In genomic region chr9:95264954-95265615, GRCh38 we compare ENCODE assay signal across 10 cellular contexts. TPM values are rescaled to one million over a fixed set of nuclear protein-coding genes. Genes with fewer than 3 reads are reported as not detected.
DNase-seq lines count a peak whose midpoint lies in the region; ATAC-seq, FAIRE-seq and TF ChIP-seq lines count a peak whose summit lies in the region.
"Had no signal": no experiment of that assay in that cellular context is flagged by ENCODE, and none has a peak within 500 bp of the region (broad histone marks: within the 10 kb centered on the region; RNA-seq: fewer than 3 reads in every experiment).

No MANE protein-coding gene starts in this region.

- no peak overlapping the region for H3K56ac ChIP-seq in mesendoderm (ENCODE audit: low read length)

- no CpG with 5 or more reads among the region's 5 CpGs for WGBS in mesendoderm (ENCODE audit: extremely low coverage, insufficient coverage, low lambda C conversion rate)

- H3K4me2 ChIP-seq in mesendoderm (ENCODE audit: low read length), result no peak overlapping the region

- FAIRE-seq in bronchial epithelial cell (lab: Jason Lieb, UNC), result no peak

- no peaks in the 10 kb centered on the region for H3K27me3 ChIP-seq in CD4-positive, alpha-beta T cell (ENCODE audit: control insufficient read depth, insufficient read depth, low read length)
- no peaks in the 10 kb centered on the region for H3K27me3 ChIP-seq in bronchial epithelial cell (ENCODE audit: control insufficient read depth, insufficient read depth, low read length)
- H3K27me3 ChIP-seq in mesendoderm (ENCODE audit: insufficient read depth, low read length, poor library complexity), result no peaks in the 10 kb centered on the region

- no peak overlapping the region for H3K4me3 ChIP-seq in LNCaP clone FGC (ENCODE audit: low read depth, low read length)
- no peak overlapping the region for H3K4me3 ChIP-seq in bronchial epithelial cell (ENCODE audit: low read depth, low read length)
- no peak overlapping the region for H3K4me3 ChIP-seq in mesendoderm (ENCODE audit: low read length)

- peaks cover 23% of the 10 kb centered on the region for H3K4me1 Mint-ChIP-seq in CD4-positive, alpha-beta T cell (ENCODE audit: low read depth)
- peaks cover 15 to 45% of the 10 kb centered on the region in 2 donors for H3K4me1 Mint-ChIP-seq in stimulated activated naive B cell treated with anti-CD40 and anti-IgM and Interleukin-4, amounts not matched to agents 10 μg/mL and 1 μg/mL and 100 μg/mL, for 72 hours

- intact Hi-C loops in CD4-positive, alpha-beta T cell (cut with DNase I, micrococcal nuclease), result loop anchor here in 1 of 2 experiments (5.0 to 10.0 kb wide), 3 partner anchors 797 to 1050 kb away; no protein-coding TSS in a partner anchor
- intact Hi-C loops in sciatic nerve (cut with DNase I), result no loop called here

- H2BK120ac ChIP-seq in mesendoderm (ENCODE audit: low read depth, low read length), result no peak overlapping the region

- no peak overlapping the region for H2BK5ac ChIP-seq in mesendoderm (ENCODE audit: low read length)

- peaks cover 1% of the 10 kb centered on the region for H3K79me2 ChIP-seq in mesendoderm (ENCODE audit: control insufficient read depth, insufficient read depth, low read length)

- POLR2A ChIA-PET in CD4-positive, alpha-beta T cell (lab: Charles Lee), result no interaction called here

- H3K4ac ChIP-seq in mesendoderm (ENCODE audit: low read depth, low read length), result no peak overlapping the region

- no peak overlapping the region for H3K4me3 Mint-ChIP-seq in CD4-positive, alpha-beta T cell
- H3K4me3 Mint-ChIP-seq in stimulated activated naive B cell treated with anti-CD40 and anti-IgM and Interleukin-4, amounts not matched to agents 10 μg/mL and 1 μg/mL and 100 μg/mL, for 72 hours, result no peak overlapping the region

- H3K18ac ChIP-seq in mesendoderm (ENCODE audit: low read length), result no peak overlapping the region

- no peak for DNase-seq in CD4-positive, alpha-beta T cell
- no peak for DNase-seq in LNCaP clone FGC (ENCODE audit: low read depth)
- peak; percentile 34 for DNase-seq in bronchial epithelial cell (ENCODE audit: low read depth)
- peak; percentile 48 for DNase-seq in mesendoderm
- DNase-seq in DMS153 treated with DMSO at 0.1 percent for 48 hours (lab: John Stamatoyannopoulos, UW; ENCODE audit: unreplicated experiment), result no peak
- DNase-seq in sciatic nerve (ENCODE audit: low spot score), result no peak
- DNase-seq in stimulated activated naive B cell treated with anti-CD40 and anti-IgM and Interleukin-4, amounts not matched to agents 10 μg/mL and 1 μg/mL and 100 μg/mL, for 72 hours, result no peak
- DNase-seq: activated effector memory CD4-positive, alpha-beta T cell treated with anti-CD3 and anti-CD28 coated beads, Interleukin-2, amount 50 U/mL, for 16 hours; stimulated activated CD4-positive, alpha-beta T cell treated with anti-CD3 and anti-CD28 coated beads, Interleukin-4, amount 100 ng/mL, for 1 hour had no signal

- no peak for ATAC-seq in CD4-positive, alpha-beta T cell (ENCODE audit: poor library complexity)
- ATAC-seq in sciatic nerve (no peak), HG02981 (IDR thresholded peaks at IDR 0.05; ENCODE audit: unreplicated experiment) (no peak)
- no peak for ATAC-seq in stimulated activated naive B cell treated with anti-CD40 and anti-IgM and Interleukin-4, amounts not matched to agents 10 μg/mL and 1 μg/mL and 100 μg/mL, for 72 hours (replicated peaks)

- H3K9me3 ChIP-seq in CD4-positive, alpha-beta T cell (ENCODE audit: control insufficient read depth, low read length), result no peaks in the 10 kb centered on the region

- no peak overlapping the region for H4K8ac ChIP-seq in mesendoderm (ENCODE audit: low read depth, low read length)

- H3K27me3 Mint-ChIP-seq in CD4-positive, alpha-beta T cell, result no peaks in the 10 kb centered on the region
- H3K27me3 Mint-ChIP-seq in stimulated activated naive B cell treated with anti-CD40 and anti-IgM and Interleukin-4, amounts not matched to agents 10 μg/mL and 1 μg/mL and 100 μg/mL, for 72 hours, result peaks cover 0 to 7% of the 10 kb centered on the region in 2 donors

- peak; percentile 27 for TF ChIP-seq CTCF in CD4-positive, alpha-beta T cell (IDR thresholded peaks at IDR 0.05)
- TF ChIP-seq CTCF in LNCaP clone FGC (IDR thresholded peaks at IDR 0.05; ENCODE audit: control insufficient read depth, extremely low read depth, insufficient read depth) (peak; percentile 29), bronchial epithelial cell (IDR thresholded peaks at IDR 0.05; ENCODE audit: insufficient read depth, low read length, severe bottlenecking) (peak; percentile 13)

- H3K4me1 ChIP-seq in mesendoderm (ENCODE audit: control insufficient read depth, low read depth, low read length), result peaks cover 3% of the 10 kb centered on the region

- CTCF ChIA-PET in CD4-positive, alpha-beta T cell (lab: Charles Lee), result no interaction called here

- peaks cover 15% of the 10 kb centered on the region for H3K79me1 ChIP-seq in mesendoderm (ENCODE audit: low read length)

- H3K36me3 ChIP-seq in bronchial epithelial cell (ENCODE audit: control insufficient read depth, insufficient read depth, low read length) (no peaks in the 10 kb centered on the region), mesendoderm (ENCODE audit: control insufficient read depth, insufficient read depth, low read length) (no peaks in the 10 kb centered on the region)

- H2AK5ac ChIP-seq in mesendoderm (ENCODE audit: low read length), result no peak overlapping the region

- H3K9me3 Mint-ChIP-seq in CD4-positive, alpha-beta T cell, result no peaks in the 10 kb centered on the region
- H3K9me3 Mint-ChIP-seq in stimulated activated naive B cell treated with anti-CD40 and anti-IgM and Interleukin-4, amounts not matched to agents 10 μg/mL and 1 μg/mL and 100 μg/mL, for 72 hours, result peaks cover 0 to 5% of the 10 kb centered on the region in 2 donors

- H3K9ac ChIP-seq in mesendoderm (ENCODE audit: low read length), result no peak overlapping the region

- H3K27ac Mint-ChIP-seq in CD4-positive, alpha-beta T cell, result no peak overlapping the region
- H3K27ac Mint-ChIP-seq in stimulated activated naive B cell treated with anti-CD40 and anti-IgM and Interleukin-4, amounts not matched to agents 10 μg/mL and 1 μg/mL and 100 μg/mL, for 72 hours, result no peak overlapping the region

- H4K5ac ChIP-seq in mesendoderm (ENCODE audit: low read length), result no peak overlapping the region

- H3K36me3 Mint-ChIP-seq in CD4-positive, alpha-beta T cell (ENCODE audit: low read depth), result no peaks in the 10 kb centered on the region
- peaks cover 3 to 4% of the 10 kb centered on the region in 2 donors for H3K36me3 Mint-ChIP-seq in stimulated activated naive B cell treated with anti-CD40 and anti-IgM and Interleukin-4, amounts not matched to agents 10 μg/mL and 1 μg/mL and 100 μg/mL, for 72 hours

- H3K27ac ChIP-seq in CD4-positive, alpha-beta T cell (ENCODE audit: low read depth, low read length), result no peak overlapping the region
- no peak overlapping the region for H3K27ac ChIP-seq in mesendoderm (ENCODE audit: low read depth, low read length)

- H2BK15ac ChIP-seq in mesendoderm (replicated peaks; ENCODE audit: low read depth), result no peak overlapping the region

- H3K23ac ChIP-seq in mesendoderm (ENCODE audit: low read length), result no peak overlapping the region

RNA-seq across cellular contexts. Expression of gene FANCC, which starts 52.4 kb away (rescaled TPM):
- total RNA-seq in CD4-positive, alpha-beta T cell, result 1 to 10 TPM; 5.7 to 6.3 TPM
- 3.4 and 3.7 TPM in 2 replicates for total RNA-seq in bronchial epithelial cell
- polyA plus RNA-seq in mesendoderm (2013, experiment 1 of 2), result 8.1 TPM
- 7.9 TPM for polyA plus RNA-seq in mesendoderm (2013, experiment 2 of 2)
- 13.6 TPM for total RNA-seq in sciatic nerve

Comparison
In these comparisons a context has a peak if more than half of its experiments do, and no peak if none do; other contexts are left out.
1. DNase-seq: peak in bronchial epithelial cell (single experiment) and mesendoderm (single experiment); none in CD4-positive, alpha-beta T cell (0 of 10), LNCaP clone FGC (single experiment), DMS153 treated with DMSO at 0.1 percent for 48 hours (single experiment), sciatic nerve (single experiment) and stimulated activated naive B cell treated with anti-CD40 and anti-IgM and Interleukin-4, amounts not matched to agents 10 μg/mL and 1 μg/mL and 100 μg/mL, for 72 hours (single experiment).
2. Peak in every context shown above with its lines, with median percentiles within 50 percentile points of each other: CTCF ChIP-seq.